ENCODE assay signal across 1 cellular context in the genomic region with DNA sequence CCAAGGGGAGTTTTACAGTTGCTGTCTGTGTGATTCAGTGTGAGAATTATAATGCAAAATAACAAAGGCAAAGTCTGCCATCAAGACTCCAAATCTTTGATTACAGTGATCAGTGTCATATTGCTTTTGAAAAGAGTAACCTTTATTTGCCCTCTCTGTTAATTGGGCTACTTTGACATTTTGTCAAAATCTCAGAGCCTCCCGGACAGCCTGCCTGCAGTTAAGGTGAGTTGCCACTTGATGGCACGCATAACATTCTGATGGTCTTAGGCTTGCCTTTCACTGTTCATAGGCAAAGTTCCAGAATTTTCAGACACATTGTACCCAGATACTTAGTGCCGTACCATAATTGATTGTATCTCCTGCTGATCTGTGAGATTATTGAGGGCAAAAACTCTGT.
TF ChIP-seq lines count a peak whose summit lies in the region.

No MANE protein-coding gene starts in this region.

TF ChIP-seq in GM23338, 12 proteins besides CTCF, POLR2A, EP300 and RAD21 (continued from another document):
- no peak for TF ChIP-seq REST (IDR thresholded peaks at IDR 0.05; ENCODE audit: unreplicated experiment)
- TF ChIP-seq EZH2phosphoT487 (IDR thresholded peaks at IDR 0.05; ENCODE audit: unreplicated experiment), result no peak
